In the genomic region with DNA sequence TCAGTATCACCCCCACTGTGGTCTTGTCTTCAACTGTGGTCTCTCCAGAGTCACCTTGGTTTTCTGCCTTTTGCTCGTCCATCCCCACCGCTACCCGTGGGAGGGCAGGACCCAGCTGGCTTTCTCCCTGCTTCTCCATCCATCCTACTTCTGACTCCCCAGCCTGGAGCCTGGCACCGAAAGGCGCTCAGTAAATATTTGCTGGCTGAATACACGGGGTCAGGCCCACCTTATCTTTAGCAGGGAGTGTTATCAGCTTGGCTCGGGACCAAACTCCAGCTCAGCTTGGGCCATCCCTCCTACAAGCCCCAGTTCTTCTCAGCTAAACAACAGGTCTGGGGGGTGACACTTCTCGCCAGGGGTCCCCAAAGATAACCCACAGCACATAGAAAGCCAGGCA, we compare ENCODE assay signal across 13 cellular contexts.
DNase-seq lines count a peak whose midpoint lies in the region; ATAC-seq and TF ChIP-seq lines count a peak whose summit lies in the region.
"Had no signal": no experiment of that assay in that cellular context is flagged by ENCODE, and none has a peak within 500 bp of the region (broad histone marks: within the 10 kb centered on the region; RNA-seq: fewer than 3 reads in every experiment).

No MANE protein-coding gene starts in this region.

- H3K4me1 Mint-ChIP-seq in activated CD4-positive, alpha-beta memory T cell treated with anti-CD3 and anti-CD28 coated beads, Interleukin-2, amount 10 ng/mL, durations not matched to agents 7 days and 5 days, result peaks cover 80% of the 10 kb centered on the region
- H3K4me1 Mint-ChIP-seq in activated CD4-positive, alpha-beta memory T cell treated with anti-CD3 and anti-CD28 coated beads for 36 hours (ENCODE audit: low read depth), result peaks cover 50% of the 10 kb centered on the region
- peaks cover 23% of the 10 kb centered on the region for H3K4me1 Mint-ChIP-seq in endodermal cell

- DNase-seq in activated CD4-positive, alpha-beta memory T cell treated with anti-CD3 and anti-CD28 coated beads, Interleukin-2, amount 10 ng/mL, durations not matched to agents 7 days and 5 days, result no peak
- DNase-seq in activated CD4-positive, alpha-beta memory T cell treated with anti-CD3 and anti-CD28 coated beads for 36 hours, result no peak
- DNase-seq in NCI-H146 (lab: John Stamatoyannopoulos, UW) (peak; percentile 63), endodermal cell (peak; percentile 61), omental fat pad (ENCODE audit: low spot score) (no peak), AG20443 (ENCODE audit: low spot score) (no peak)
- no peak for DNase-seq in stimulated activated CD4-positive, alpha-beta T cell treated with anti-CD3 and anti-CD28 coated beads, Interleukin-1b, Interleukin-23, amount 100 ng/mL, for 48 hours
- DNase-seq: foreskin melanocyte, NCI-H187 treated with DMSO at 0.1 percent for 48 hours had no signal

- H3K36me3 Mint-ChIP-seq in activated CD4-positive, alpha-beta memory T cell treated with anti-CD3 and anti-CD28 coated beads, Interleukin-2, amount 10 ng/mL, durations not matched to agents 7 days and 5 days (ENCODE audit: low read depth), result peaks cover 3% of the 10 kb centered on the region
- H3K36me3 Mint-ChIP-seq in activated CD4-positive, alpha-beta memory T cell treated with anti-CD3 and anti-CD28 coated beads for 36 hours, result no peaks in the 10 kb centered on the region
- H3K36me3 Mint-ChIP-seq in endodermal cell (ENCODE audit: low read depth), result no peaks in the 10 kb centered on the region

- H3K27ac ChIP-seq in endodermal cell (ENCODE audit: low read depth, low read length), result no peak overlapping the region
- H3K27ac ChIP-seq: prostate gland, thoracic aorta had no signal

- no peaks in the 10 kb centered on the region for H3K36me3 ChIP-seq in endodermal cell (ENCODE audit: control insufficient read depth, insufficient read depth, low read length)
- H3K36me3 ChIP-seq: Peyer's patch, prostate gland, thoracic aorta had no signal

- CTCF ChIA-PET in activated CD4-positive, alpha-beta memory T cell treated with anti-CD3 and anti-CD28 coated beads, Interleukin-2, amount 10 ng/mL, durations not matched to agents 7 days and 5 days (lab: Charles Lee), result interaction anchor here (0.8 to 1.2 kb wide), 4 partner anchors 12 to 186 kb away, joined by 3 to 6 read pairs (median 4); no protein-coding TSS in a partner anchor
- CTCF ChIA-PET in activated CD4-positive, alpha-beta memory T cell treated with anti-CD3 and anti-CD28 coated beads for 36 hours (lab: Charles Lee), result interaction anchor here (0.6 to 2.4 kb wide), 6 partner anchors 14 to 124 kb away, joined by 3 to 9 read pairs (median 4); no protein-coding TSS in a partner anchor

- TF ChIP-seq CTCF in endodermal cell (conservative IDR thresholded peaks at IDR 0.05) (no peak), omental fat pad (IDR thresholded peaks at IDR 0.05) (no peak)

- H3K9me3 Mint-ChIP-seq in activated CD4-positive, alpha-beta memory T cell treated with anti-CD3 and anti-CD28 coated beads, Interleukin-2, amount 10 ng/mL, durations not matched to agents 7 days and 5 days, result no peaks in the 10 kb centered on the region
- peaks cover 3% of the 10 kb centered on the region for H3K9me3 Mint-ChIP-seq in activated CD4-positive, alpha-beta memory T cell treated with anti-CD3 and anti-CD28 coated beads for 36 hours
- H3K9me3 Mint-ChIP-seq in endodermal cell, result peaks cover 3% of the 10 kb centered on the region

- 64 to 77% methylated on average over 5 to 8 of the region's 8 CpGs for WGBS in endodermal cell (ENCODE audit: insufficient coverage in 1 of 2, insufficient read length in 1 of 2), 2 experiments

- peaks cover 9% of the 10 kb centered on the region for H3K27me3 Mint-ChIP-seq in activated CD4-positive, alpha-beta memory T cell treated with anti-CD3 and anti-CD28 coated beads, Interleukin-2, amount 10 ng/mL, durations not matched to agents 7 days and 5 days
- H3K27me3 Mint-ChIP-seq in activated CD4-positive, alpha-beta memory T cell treated with anti-CD3 and anti-CD28 coated beads for 36 hours, result peaks cover 7% of the 10 kb centered on the region
- H3K27me3 Mint-ChIP-seq in endodermal cell (ENCODE audit: insufficient read depth), result peaks cover 3% of the 10 kb centered on the region

- intact Hi-C loops in activated CD4-positive, alpha-beta memory T cell treated with anti-CD3 and anti-CD28 coated beads for 36 hours (cut with micrococcal nuclease), result loop anchor here (5.0 kb wide), 1 partner anchor 65 kb away; no protein-coding TSS in a partner anchor

- no peaks in the 10 kb centered on the region for H3K9me3 ChIP-seq in endodermal cell (ENCODE audit: control insufficient read depth, low read length)
- H3K9me3 ChIP-seq: Peyer's patch, prostate gland, thoracic aorta had no signal

- peak overlapping the region; percentile 81 for H3K27ac Mint-ChIP-seq in activated CD4-positive, alpha-beta memory T cell treated with anti-CD3 and anti-CD28 coated beads, Interleukin-2, amount 10 ng/mL, durations not matched to agents 7 days and 5 days
- no peak overlapping the region for H3K27ac Mint-ChIP-seq in activated CD4-positive, alpha-beta memory T cell treated with anti-CD3 and anti-CD28 coated beads for 36 hours
- peak overlapping the region; percentile 64 for H3K27ac Mint-ChIP-seq in endodermal cell

- POLR2A ChIA-PET in activated CD4-positive, alpha-beta memory T cell treated with anti-CD3 and anti-CD28 coated beads, Interleukin-2, amount 10 ng/mL, durations not matched to agents 7 days and 5 days (lab: Charles Lee), result interaction anchor here (0.7 to 9.6 kb wide), 9 partner anchors 23 to 120 kb away, joined by 3 to 68 read pairs (median 6); a partner anchor contains a TSS
- POLR2A ChIA-PET in activated CD4-positive, alpha-beta memory T cell treated with anti-CD3 and anti-CD28 coated beads for 36 hours (lab: Charles Lee), result no interaction called here

- H3K4me1 ChIP-seq in endodermal cell (ENCODE audit: control insufficient read depth, insufficient read depth, low read length), result peaks cover 11% of the 10 kb centered on the region
- H3K4me1 ChIP-seq: prostate gland had no signal

- H3K27me3 ChIP-seq in endodermal cell (ENCODE audit: control insufficient read depth, insufficient read depth, low read length, poor library complexity, severe bottlenecking), result no peaks in the 10 kb centered on the region
- H3K27me3 ChIP-seq: Peyer's patch had no signal

- ATAC-seq in omental fat pad (ENCODE audit: low FRiP score) (peak; percentile 79), GM18870 (IDR thresholded peaks at IDR 0.05; ENCODE audit: unreplicated experiment) (no peak)

- H3K4me3 ChIP-seq in endodermal cell (ENCODE audit: low read length), result no peak overlapping the region
- H3K4me3 ChIP-seq: Peyer's patch, prostate gland, thoracic aorta had no signal

- H3K9ac ChIP-seq in endodermal cell (ENCODE audit: extremely low read depth, low read length, poor library complexity, severe bottlenecking), result no peak overlapping the region

- no peak overlapping the region for H3K4me3 Mint-ChIP-seq in activated CD4-positive, alpha-beta memory T cell treated with anti-CD3 and anti-CD28 coated beads, Interleukin-2, amount 10 ng/mL, durations not matched to agents 7 days and 5 days
- no peak overlapping the region for H3K4me3 Mint-ChIP-seq in activated CD4-positive, alpha-beta memory T cell treated with anti-CD3 and anti-CD28 coated beads for 36 hours
- no peak overlapping the region for H3K4me3 Mint-ChIP-seq in endodermal cell

Comparison
In these comparisons a context has a peak if more than half of its experiments do, and no peak if none do; other contexts are left out.
1. DNase-seq: peak in NCI-H146 (single experiment) and endodermal cell (single experiment); none in activated CD4-positive, alpha-beta memory T cell treated with anti-CD3 and anti-CD28 coated beads, Interleukin-2, amount 10 ng/mL, durations not matched to agents 7 days and 5 days (single experiment), activated CD4-positive, alpha-beta memory T cell treated with anti-CD3 and anti-CD28 coated beads for 36 hours (single experiment), omental fat pad (single experiment), stimulated activated CD4-positive, alpha-beta T cell treated with anti-CD3 and anti-CD28 coated beads, Interleukin-1b, Interleukin-23, amount 100 ng/mL, for 48 hours (single experiment) and AG20443 (single experiment).